Comparison of ENCODE assay signal across 21 cellular contexts in genomic region chr2:161406316-161406715, GRCh38. TPM values are rescaled to one million over a fixed set of nuclear protein-coding genes. Genes with fewer than 3 reads are reported as not detected.
"Had no signal": no experiment of that assay in that cellular context is flagged by ENCODE, and none has a peak within 500 bp of the region (broad histone marks: within the 10 kb centered on the region; RNA-seq: fewer than 3 reads in every experiment).

No MANE protein-coding gene starts in this region.

- H3K4me2 ChIP-seq: SK-N-SH had no signal

- H3K9ac ChIP-seq: SK-N-SH had no signal

- H3K9me3 ChIP-seq: SK-N-SH had no signal

- FAIRE-seq: RCC 7860 had no signal

- H3K27ac ChIP-seq: RWPE1 had no signal

- DNase-seq: Karpas-422, KG1, MM.1S, NCI-H1092 treated with DMSO at 0.1 percent for 48 hours, NCI-H1436, NCI-H187, NCI-H2029, NCI-H2081 treated with DMSO at 0.1 percent for 48 hours, NCI-H2171, NCI-H226, NCI-H510A, NCI-H524 treated with DMSO at 0.1 percent for 48 hours, NCI-H69, NCI-H774, SHP77, SK-N-SH had no signal

RNA-seq across cellular contexts. Expression of gene TBR1, which starts 9.8 kb away (rescaled TPM):
- total RNA-seq: HT-29, M059J, SK-MEL-5 had no signal
- polyA plus RNA-seq: SK-N-SH had no signal
